In genomic region chr3:120364101-120364500, GRCh38 we compare ENCODE assay signal across 13 cellular contexts.
DNase-seq lines count a peak whose midpoint lies in the region; ATAC-seq lines count a peak whose summit lies in the region.
"Had no signal": no experiment of that assay in that cellular context is flagged by ENCODE, and none has a peak within 500 bp of the region (broad histone marks: within the 10 kb centered on the region; RNA-seq: fewer than 3 reads in every experiment).

No MANE protein-coding gene starts in this region.

- DNase-seq in kidney tubule cell (ENCODE audit: low spot score) (peak; percentile 69), putamen (ENCODE audit: low spot score) (peak; percentile 43), HuH-7.5 (ENCODE audit: low spot score) (no peak)
- DNase-seq: 8988T; AML-193; Caco-2; Calu3; CD4-positive, alpha-beta T cell; CD8-positive, alpha-beta T cell; DMS79 treated with DMSO at 0.1 percent for 48 hours; GF-D8 had no signal

- no peak for ATAC-seq in GM21360 (IDR thresholded peaks at IDR 0.05; ENCODE audit: unreplicated experiment)
- ATAC-seq in GM21423 (IDR thresholded peaks at IDR 0.05; ENCODE audit: unreplicated experiment): no peak
- ATAC-seq: CD8-positive, alpha-beta T cell had no signal
